1 cellular context compared by ENCODE assay signal in the genomic region with DNA sequence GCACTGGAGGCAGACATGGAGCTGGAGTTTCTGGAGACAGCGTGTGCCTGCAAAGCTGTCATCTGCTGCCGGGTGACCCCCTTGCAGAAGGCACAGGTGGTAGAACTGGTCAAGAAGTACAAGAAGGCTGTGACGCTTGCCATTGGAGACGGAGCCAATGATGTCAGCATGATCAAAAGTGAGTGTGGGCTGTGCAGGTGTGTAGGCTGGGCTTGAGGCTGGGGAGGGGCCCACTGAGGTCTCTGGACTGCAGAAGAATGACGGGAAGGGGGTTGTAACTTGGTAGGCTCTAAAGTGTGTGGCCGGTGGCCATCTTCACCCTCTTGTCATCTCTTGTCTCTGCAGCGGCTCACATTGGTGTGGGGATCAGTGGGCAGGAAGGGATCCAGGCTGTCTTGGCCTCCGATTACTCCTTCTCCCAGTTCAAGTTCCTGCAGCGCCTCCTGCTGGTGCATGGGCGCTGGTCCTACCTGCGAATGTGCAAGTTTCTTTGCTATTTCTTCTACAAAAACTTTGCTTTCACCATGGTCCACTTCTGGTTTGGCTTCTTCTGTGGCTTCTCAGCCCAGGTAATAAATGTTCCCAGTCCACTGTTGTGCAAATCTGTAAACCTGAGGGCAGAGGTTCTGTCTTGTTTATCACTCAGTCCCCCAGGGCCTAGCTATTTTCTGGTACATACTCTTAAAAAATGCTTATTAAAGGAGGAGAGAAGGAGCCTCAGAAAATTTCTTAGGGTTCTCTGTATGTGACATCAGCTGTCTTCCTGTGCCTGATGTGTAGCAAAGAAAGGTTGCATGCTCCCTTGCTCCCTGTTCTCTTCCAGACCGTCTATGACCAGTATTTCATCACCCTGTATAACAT.
TF ChIP-seq lines count a peak whose summit lies in the region.

No MANE protein-coding gene starts in this region.

TF ChIP-seq in HepG2, 621 proteins besides CTCF, POLR2A, EP300 and RAD21:
- TF ChIP-seq SMC3 (IDR thresholded peaks at IDR 0.05; ENCODE audit: low read length), result peak; percentile 21; the same call in 1 of the 2 replicates
- no peak for TF ChIP-seq NR1H2 (CRISPR knock-in tag; IDR thresholded peaks at IDR 0.05; ENCODE audit: borderline replicate concordance, low read depth)
- no peak for TF ChIP-seq GMEB1 (CRISPR knock-in tag; IDR thresholded peaks at IDR 0.05; ENCODE audit: borderline replicate concordance)
- no peak for TF ChIP-seq ATRX (CRISPR knock-in tag; IDR thresholded peaks at IDR 0.05; ENCODE audit: borderline replicate concordance)
- TF ChIP-seq, protein P1, sequence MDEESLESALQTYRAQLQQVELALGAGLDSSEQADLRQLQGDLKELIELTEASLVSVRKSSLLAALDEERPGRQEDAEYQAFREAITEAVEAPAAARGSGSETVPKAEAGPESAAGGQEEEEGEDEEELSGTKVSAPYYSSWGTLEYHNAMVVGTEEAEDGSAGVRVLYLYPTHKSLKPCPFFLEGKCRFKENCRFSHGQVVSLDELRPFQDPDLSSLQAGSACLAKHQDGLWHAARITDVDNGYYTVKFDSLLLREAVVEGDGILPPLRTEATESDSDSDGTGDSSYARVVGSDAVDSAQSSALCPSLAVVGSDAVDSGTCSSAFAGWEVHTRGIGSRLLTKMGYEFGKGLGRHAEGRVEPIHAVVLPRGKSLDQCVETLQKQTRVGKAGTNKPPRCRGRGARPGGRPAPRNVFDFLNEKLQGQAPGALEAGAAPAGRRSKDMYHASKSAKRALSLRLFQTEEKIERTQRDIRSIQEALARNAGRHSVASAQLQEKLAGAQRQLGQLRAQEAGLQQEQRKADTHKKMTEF (CRISPR knock-in tag; IDR thresholded peaks at IDR 0.05), result no peak
- no peak for TF ChIP-seq PAX8 (CRISPR knock-in tag; IDR thresholded peaks at IDR 0.05; ENCODE audit: borderline replicate concordance)
- TF ChIP-seq ZNF510 (CRISPR knock-in tag; IDR thresholded peaks at IDR 0.05; ENCODE audit: low read depth), result no peak
- TF ChIP-seq PBX2 (CRISPR knock-in tag; IDR thresholded peaks at IDR 0.05), result no peak
- TF ChIP-seq ZNF724P (CRISPR knock-in tag; IDR thresholded peaks at IDR 0.05; ENCODE audit: borderline replicate concordance), result no peak
- TF ChIP-seq ZNF569 (CRISPR knock-in tag; IDR thresholded peaks at IDR 0.05; ENCODE audit: borderline replicate concordance), result no peak
- TF ChIP-seq CHCHD3 (CRISPR knock-in tag; IDR thresholded peaks at IDR 0.05), result no peak
- no peak for TF ChIP-seq YEATS4 (CRISPR knock-in tag; IDR thresholded peaks at IDR 0.05; ENCODE audit: borderline replicate concordance)
- no peak for TF ChIP-seq CENPT (CRISPR knock-in tag; IDR thresholded peaks at IDR 0.05; ENCODE audit: low read depth)
- TF ChIP-seq STAG1 (CRISPR knock-in tag; IDR thresholded peaks at IDR 0.05), result peak; percentile 63
- TF ChIP-seq ZBTB33 (CRISPR knock-in tag; IDR thresholded peaks at IDR 0.05), result peak; percentile 53; the same call in 1 of the 2 replicates
- peak; percentile 33 for TF ChIP-seq XRCC5 (optimal IDR thresholded peaks at IDR 0.05; ENCODE audit: low read length)
- TF ChIP-seq ZNF234 (CRISPR knock-in tag; conservative IDR thresholded peaks at IDR 0.05), result no peak
